Comparison of ENCODE assay signal across 9 cellular contexts in genomic region chr6:159608961-159609673, GRCh38.
DNase-seq lines count a peak whose midpoint lies in the region; ATAC-seq and TF ChIP-seq lines count a peak whose summit lies in the region.
"Had no signal": no experiment of that assay in that cellular context is flagged by ENCODE, and none has a peak within 500 bp of the region (broad histone marks: within the 10 kb centered on the region; RNA-seq: fewer than 3 reads in every experiment).

No MANE protein-coding gene starts in this region.

- peak; percentile 61 for TF ChIP-seq CTCF in AG04450 (IDR thresholded peaks at IDR 0.05; ENCODE audit: low read depth, low read length)
- TF ChIP-seq CTCF in GM12872 (IDR thresholded peaks at IDR 0.05; ENCODE audit: insufficient read depth, low read depth, low read length) = peak; percentile 65
- peak; percentile 63 for TF ChIP-seq CTCF in fibroblast of villous mesenchyme (IDR thresholded peaks at IDR 0.05; ENCODE audit: insufficient read depth, low read depth, low read length)

- POLR2A ChIA-PET in AG04450 (lab: Yijun Ruan, JAX) = no interaction called here

- no peak for ATAC-seq in HG02571 (IDR thresholded peaks at IDR 0.05; ENCODE audit: unreplicated experiment)

- CTCF ChIA-PET in AG04450 (lab: Charles Lee) = interaction anchor here (0.7 to 1.5 kb wide), 6 partner anchors 8 to 391 kb away, joined by 3 to 4 read pairs (median 4); no protein-coding TSS in a partner anchor

- no peak overlapping the region for H3K4me3 ChIP-seq in AG04450 (ENCODE audit: low read depth, low read length)
- no peak overlapping the region for H3K4me3 ChIP-seq in fibroblast of villous mesenchyme (ENCODE audit: low read depth, low read length)
- H3K4me3 ChIP-seq: thoracic aorta had no signal

- H3K27ac ChIP-seq in AG04450 (ENCODE audit: low read depth, low read length) = no peak overlapping the region
- H3K27ac ChIP-seq: thoracic aorta had no signal

- H3K27me3 ChIP-seq in AG04450 (ENCODE audit: control insufficient read depth, insufficient read depth, low read length) = no peaks in the 10 kb centered on the region

- DNase-seq in AG04450 (ENCODE audit: low read depth, low spot score) (no peak), NCI-H69 (lab: John Stamatoyannopoulos, UW) (peak; percentile 38), fibroblast of villous mesenchyme (ENCODE audit: low read depth) (peak; percentile 36), ecto neural progenitor cell (ENCODE audit: low spot score) (no peak), NCI-H1105 (lab: John Stamatoyannopoulos, UW) (no peak), activated gamma-delta T cell treated with Interleukin-2 at 50 U/mL for 16 hours (no peak)

- no peaks in the 10 kb centered on the region for H3K9me3 ChIP-seq in AG04450 (ENCODE audit: control insufficient read depth, insufficient read depth, low read length)
- H3K9me3 ChIP-seq: thoracic aorta had no signal

Comparison
In these comparisons a context has a peak if more than half of its experiments do, and no peak if none do; other contexts are left out.
1. DNase-seq: peak in NCI-H69 (single experiment) and fibroblast of villous mesenchyme (single experiment); none in AG04450 (single experiment), ecto neural progenitor cell (single experiment), NCI-H1105 (single experiment) and activated gamma-delta T cell treated with Interleukin-2 at 50 U/mL for 16 hours (single experiment).
2. Peak in every context shown above with its lines, with median percentiles within 50 percentile points of each other: CTCF ChIP-seq.